Comparison of ENCODE assay signal across 9 cellular contexts in the genomic region with DNA sequence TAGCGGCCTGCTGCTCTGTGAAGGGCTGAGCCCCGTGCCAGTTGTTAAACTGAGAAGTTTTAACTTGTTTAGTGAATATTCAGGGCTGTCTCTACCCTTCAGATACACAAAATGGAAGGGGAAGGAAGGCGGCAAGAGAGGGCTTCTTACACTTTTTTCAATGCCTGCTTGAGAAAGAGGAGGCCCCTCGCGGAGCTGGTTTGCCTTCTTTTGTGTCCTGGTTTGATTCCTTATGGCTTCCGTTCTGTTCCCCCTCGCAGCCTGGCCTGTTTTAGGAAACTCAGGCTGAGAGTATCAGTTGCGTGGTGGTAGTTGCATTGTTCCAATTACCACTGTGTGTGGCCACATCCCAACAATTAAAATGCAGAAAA. TPM values are rescaled to one million over a fixed set of nuclear protein-coding genes. Genes with fewer than 3 reads are reported as not detected.
DNase-seq lines count a peak whose midpoint lies in the region; FAIRE-seq and TF ChIP-seq lines count a peak whose summit lies in the region.
"Had no signal": no experiment of that assay in that cellular context is flagged by ENCODE, and none has a peak within 500 bp of the region (broad histone marks: within the 10 kb centered on the region; RNA-seq: fewer than 3 reads in every experiment).

No MANE protein-coding gene starts in this region.

- H3K36me3 ChIP-seq in adrenal gland (replicated peaks in 1 of 2) (peaks cover 0 to 30% of the 10 kb centered on the region in 2 donors), keratinocyte (ENCODE audit: control insufficient read depth in 2 of 2, extremely low read depth in 1 of 2, insufficient read depth in 2 of 2, low read length in 2 of 2) (peaks cover 6 to 14% of the 10 kb centered on the region in 2 experiments)

- no peaks in the 10 kb centered on the region for H3K9me3 Mint-ChIP-seq in activated naive CD4-positive, alpha-beta T cell treated with anti-CD3 and anti-CD28 coated beads, Interleukin-2, amount 50 U/mL, for 24 hours

- H3K27ac ChIP-seq in adrenal gland = peak overlapping the region in 4 of 5 donors; percentile 84 to 98 (median 94)
- peak overlapping the region; percentile 98 for H3K27ac ChIP-seq in keratinocyte (ENCODE audit: control insufficient read depth, insufficient read depth, low read length)

- peaks cover 38% of the 10 kb centered on the region for H3K4me1 Mint-ChIP-seq in activated naive CD4-positive, alpha-beta T cell treated with anti-CD3 and anti-CD28 coated beads, Interleukin-2, amount 50 U/mL, for 24 hours

- H3K79me2 ChIP-seq in keratinocyte (ENCODE audit: control insufficient read depth, insufficient read depth, low read length) = peaks cover 36% of the 10 kb centered on the region

- peak overlapping the region; percentile 93 for H3K4me2 ChIP-seq in keratinocyte (ENCODE audit: control insufficient read depth, extremely low read depth, insufficient read depth, low read depth, low read length)

- intact Hi-C loops in adrenal gland (cut with DNase I) = no loop called here

- H3K4me3 ChIP-seq in adrenal gland = peak overlapping the region in 3 of 4 donors; percentile 49 to 95 (median 93)
- peak overlapping the region; percentile 80 to 92 (median 92) for H3K4me3 ChIP-seq in keratinocyte (ENCODE audit: control insufficient read depth in 2 of 3, extremely low read depth in 1 of 3, insufficient read depth in 2 of 3, low read depth in 1 of 3, low read length in 3 of 3)

- H2AFZ ChIP-seq in keratinocyte (ENCODE audit: control insufficient read depth, low read length) = peak overlapping the region; percentile 4

- peak overlapping the region; percentile 98 for H3K9ac ChIP-seq in keratinocyte (ENCODE audit: control insufficient read depth, extremely low read depth, insufficient read depth, low read length)

- H4K20me1 ChIP-seq in keratinocyte (ENCODE audit: control insufficient read depth, extremely low read depth, insufficient read depth, low read length) = no peaks in the 10 kb centered on the region

- H3K9me3 ChIP-seq in adrenal gland (replicated peaks in 1 of 3) (no peaks in the 10 kb centered on the region), keratinocyte (ENCODE audit: control insufficient read depth, low read depth, low read length) (no peaks in the 10 kb centered on the region)

- peaks cover 20 to 31% of the 10 kb centered on the region in 2 donors for H3K4me1 ChIP-seq in adrenal gland (replicated peaks in 1 of 2)
- H3K4me1 ChIP-seq in keratinocyte (ENCODE audit: control insufficient read depth, extremely low read depth, insufficient read depth, low read length) = peaks cover 17% of the 10 kb centered on the region

- peak overlapping the region; percentile 86 for H3K4me3 Mint-ChIP-seq in activated naive CD4-positive, alpha-beta T cell treated with anti-CD3 and anti-CD28 coated beads, Interleukin-2, amount 50 U/mL, for 24 hours

- H3K27me3 ChIP-seq in adrenal gland (no peaks in the 10 kb centered on the region), keratinocyte (ENCODE audit: control insufficient read depth, extremely low read depth, insufficient read depth, low read length) (no peaks in the 10 kb centered on the region)

- TF ChIP-seq POLR2A in adrenal gland (IDR thresholded peaks at IDR 0.05) = no peak

- DNase-seq in activated naive CD4-positive, alpha-beta T cell treated with Interleukin-2 at 50 U/mL for 16 hours = no peak
- DNase-seq in adrenal gland (peak in 2 of 7 donors; percentile 18 to 34), keratinocyte (ENCODE audit: low read depth, low spot score) (no peak), superior temporal gyrus (ENCODE audit: extremely low spot score) (peak; percentile 54), NCI-H187 (lab: John Stamatoyannopoulos, UW) (no peak)
- no peak for DNase-seq in central memory CD4-positive, alpha-beta T cell
- DNase-seq in activated CD8-positive, alpha-beta memory T cell treated with anti-CD3 and anti-CD28 coated beads, Interleukin-2, amount 50 U/mL, for 48 hours = no peak

- WGBS in adrenal gland, 4 donors = 6 to 25% (median 15%) methylated on average over 7 to 8 of the region's 8 CpGs

- dilution Hi-C loops in keratinocyte (cut with MboI; ENCODE audit: extremely low pct_ligation_motif_present, low sequenced_read_pairs) = no loop called here

- TF ChIP-seq CTCF in adrenal gland (IDR thresholded peaks at IDR 0.05) (no peak), keratinocyte (optimal IDR thresholded peaks at IDR 0.05 in 1 of 3, IDR thresholded peaks at IDR 0.05 in 1 of 3, conservative IDR thresholded peaks at IDR 0.05 in 1 of 3; ENCODE audit: extremely low read depth in 1 of 3, insufficient read depth in 2 of 3, low read length in 3 of 3) (no peak)

- H3K36me3 Mint-ChIP-seq in activated naive CD4-positive, alpha-beta T cell treated with anti-CD3 and anti-CD28 coated beads, Interleukin-2, amount 50 U/mL, for 24 hours = peaks cover 6% of the 10 kb centered on the region

- H3K27ac Mint-ChIP-seq in activated naive CD4-positive, alpha-beta T cell treated with anti-CD3 and anti-CD28 coated beads, Interleukin-2, amount 50 U/mL, for 24 hours = peak overlapping the region; percentile 97

- no peak for FAIRE-seq in keratinocyte (lab: Jason Lieb, UNC)
- FAIRE-seq: endometrium had no signal

- no peaks in the 10 kb centered on the region for H3K27me3 Mint-ChIP-seq in activated naive CD4-positive, alpha-beta T cell treated with anti-CD3 and anti-CD28 coated beads, Interleukin-2, amount 50 U/mL, for 24 hours

- H3K9me1 ChIP-seq in keratinocyte (ENCODE audit: control insufficient read depth, extremely low read depth, insufficient read depth, low read length) = peaks cover 2% of the 10 kb centered on the region

RNA-seq across cellular contexts. Expression of a gene that starts 1.0 kb away (rescaled TPM):
- total RNA-seq in adrenal gland = 100 to 1,000 TPM in 1 of 8 donors, 10 to 100 TPM in 7; 19.9 to 143 (median 29.6) TPM
- 10 to 100 TPM; 11.9 to 23.3 (median 15.9) TPM for polyA plus RNA-seq in adrenal gland
- 24.6 to 31.5 TPM (median 25.5 TPM) in 3 replicates for polyA plus RNA-seq in keratinocyte
- polyA plus RNA-seq in keratinocyte (2011; ENCODE audit: low read depth) = 10.8 TPM
- polyA plus RNA-seq in keratinocyte (2011; cell fraction: cytosol; rRNA removed) = 24.5 and 28.4 TPM in 2 replicates
- polyA plus RNA-seq in keratinocyte (2011; cell fraction: nucleus; rRNA removed) = 34.3 and 35.0 TPM in 2 replicates
- 17.4 and 25.6 TPM in 2 replicates for polyA plus RNA-seq in keratinocyte (2012; ENCODE audit: low replicate concordance)
- 33.6 to 39.1 TPM (median 38.3 TPM) in 3 replicates for polyA minus RNA-seq in keratinocyte
- polyA minus RNA-seq in keratinocyte (2011; cell fraction: cytosol; rRNA and poly(A)+ RNA removed) = 46.8 TPM
- polyA minus RNA-seq in keratinocyte (2011; cell fraction: nucleus; rRNA and poly(A)+ RNA removed) = 20.5 and 25.0 TPM in 2 replicates

RNA-seq across cellular contexts. Expression of a gene that starts 7.5 kb away (rescaled TPM):
- total RNA-seq in adrenal gland = under 1 TPM in 4 of 8 donors, not detected in 4; 0.28 to 0.49 (median 0.31) TPM
- under 1 TPM; 0.24 to 0.57 (median 0.32) TPM for polyA plus RNA-seq in adrenal gland
- polyA plus RNA-seq in keratinocyte = 1.4 to 4.7 TPM (median 3.1 TPM) in 3 replicates
- 0.42 TPM for polyA plus RNA-seq in keratinocyte (2011; ENCODE audit: low read depth)
- 0.94 and 1.1 TPM in 2 replicates for polyA plus RNA-seq in keratinocyte (2011; cell fraction: cytosol; rRNA removed)
- polyA plus RNA-seq in keratinocyte (2011; cell fraction: nucleus; rRNA removed) = 1.2 and 1.3 TPM in 2 replicates
- 0.25 and 1.8 TPM in 2 replicates for polyA plus RNA-seq in keratinocyte (2012; ENCODE audit: low replicate concordance)
- 0.46 to 2.5 TPM (median 2.0 TPM) in 3 replicates for polyA minus RNA-seq in keratinocyte
- polyA minus RNA-seq in keratinocyte (2011; cell fraction: cytosol; rRNA and poly(A)+ RNA removed) = not detected
- polyA minus RNA-seq in keratinocyte (2011; cell fraction: nucleus; rRNA and poly(A)+ RNA removed) = 0.32 and 1.2 TPM in 2 replicates

RNA-seq across cellular contexts. Expression of a gene that starts 13.4 kb away (rescaled TPM):
- 10 to 100 TPM; 38.8 to 68.4 (median 53.5) TPM for total RNA-seq in adrenal gland
- polyA plus RNA-seq in adrenal gland (10 to 100 TPM; 23.2 to 35.2 (median 23.8) TPM), keratinocyte (17.2 to 29.1 TPM (median 28.8 TPM) in 3 replicates)
- 34.7 TPM for polyA plus RNA-seq in keratinocyte (2011; ENCODE audit: low read depth)
- polyA plus RNA-seq in keratinocyte (2011; cell fraction: cytosol; rRNA removed) = 18.5 and 24.3 TPM in 2 replicates
- polyA plus RNA-seq in keratinocyte (2011; cell fraction: nucleus; rRNA removed) = 53.3 and 57.2 TPM in 2 replicates
- polyA plus RNA-seq in keratinocyte (2012; ENCODE audit: low replicate concordance) = 18.8 and 26.1 TPM in 2 replicates
- polyA minus RNA-seq in keratinocyte = 27.7 to 55.1 TPM (median 29.9 TPM) in 3 replicates
- polyA minus RNA-seq in keratinocyte (2011; cell fraction: cytosol; rRNA and poly(A)+ RNA removed) = 29.5 TPM
- 38.8 and 76.8 TPM in 2 replicates for polyA minus RNA-seq in keratinocyte (2011; cell fraction: nucleus; rRNA and poly(A)+ RNA removed)
